21 cellular contexts compared by ENCODE assay signal in the genomic region with DNA sequence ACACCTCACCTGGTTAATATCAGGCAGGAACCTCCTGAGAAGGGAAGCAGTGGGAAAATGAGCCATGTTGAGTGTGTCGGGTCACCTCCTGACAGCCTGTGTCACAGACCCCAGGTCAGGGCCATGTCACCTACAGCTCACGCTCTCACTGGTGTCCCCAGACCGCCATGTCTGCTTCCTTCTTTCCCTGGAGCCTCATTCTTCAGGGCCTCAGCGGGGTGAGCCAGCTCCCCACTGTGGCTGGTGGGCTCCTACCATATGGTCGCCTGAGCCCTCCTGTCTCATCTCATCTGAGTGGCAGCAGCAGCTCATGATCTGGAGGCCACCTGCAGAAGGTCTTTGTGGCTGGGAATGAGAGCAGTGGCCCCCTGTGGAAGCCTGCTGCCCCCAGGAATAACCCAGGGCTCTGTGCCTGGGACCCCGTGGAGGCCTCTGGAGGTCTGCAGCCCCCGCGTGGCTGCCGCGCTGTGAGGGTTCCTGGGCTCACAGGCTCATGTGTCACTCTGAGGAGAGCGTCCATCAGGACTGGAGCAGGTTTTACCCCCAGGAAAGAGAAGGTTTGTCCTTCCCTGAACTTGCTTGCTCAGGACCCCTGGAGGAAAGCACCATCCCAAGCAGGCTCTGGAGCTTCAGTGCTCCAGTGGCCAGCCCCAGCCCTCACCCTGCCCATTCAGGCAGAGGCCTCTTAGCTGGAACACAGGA. TPM values are rescaled to one million over a fixed set of nuclear protein-coding genes. Genes with fewer than 3 reads are reported as not detected.
A peak's percentile ranks its signal among the peaks of the same experiment; 100 is the strongest.
DNase-seq lines count a peak whose midpoint lies in the region; ATAC-seq and TF ChIP-seq lines count a peak whose summit lies in the region.
"Had no signal": no experiment of that assay in that cellular context is flagged by ENCODE, and none has a peak within 500 bp of the region (broad histone marks: within the 10 kb centered on the region; RNA-seq: fewer than 3 reads in every experiment).

No MANE protein-coding gene starts in this region.

- WGBS in thyroid gland, 2 donors = 95 to 97% methylated on average over 5 of the region's 11 CpGs

- ATAC-seq in activated CD8-positive, alpha-beta memory T cell treated with anti-CD3 and anti-CD28 coated beads, Interleukin-2, amount 10 ng/mL, durations not matched to agents 7 days and 5 days = no peak
- no peak for ATAC-seq in GM19324 (IDR thresholded peaks at IDR 0.05; ENCODE audit: low FRiP score, unreplicated experiment)

- DNase-seq in activated CD8-positive, alpha-beta memory T cell treated with anti-CD3 and anti-CD28 coated beads for 24 hours = peak; percentile 58
- DNase-seq in activated CD8-positive, alpha-beta memory T cell treated with anti-CD3 and anti-CD28 coated beads, Interleukin-2, amount 10 ng/mL, durations not matched to agents 7 days and 5 days = no peak
- peak; percentile 5 for DNase-seq in epidermal melanocyte (ENCODE audit: insufficient read length, low spot score)
- DNase-seq in nephron progenitor cell = no peak
- no peak for DNase-seq in thyroid gland
- DNase-seq in posterior vena cava (ENCODE audit: low spot score) = no peak
- DNase-seq in stimulated activated CD8-positive, alpha-beta memory T cell treated with anti-CD3 and anti-CD28 coated beads, Interleukin-4, amount 100 ng/mL, for 48 hours = no peak
- DNase-seq: COR-L47, DMS 273 treated with DMSO at 0.1 percent for 48 hours, DND-41, KG1, NCI-H1105 treated with DMSO at 0.1 percent for 48 hours, NCI-H1694, NCI-H2081 treated with DMSO at 0.1 percent for 48 hours, NCI-H446 treated with DMSO at 0.1 percent for 48 hours, NCI-H69, Right ventricle myocardium superior had no signal

- H3K27me3 ChIP-seq in thyroid gland = no peaks in the 10 kb centered on the region

- H3K27me3 Mint-ChIP-seq in activated CD8-positive, alpha-beta memory T cell treated with anti-CD3 and anti-CD28 coated beads, Interleukin-2, amount 10 ng/mL, durations not matched to agents 7 days and 5 days = peaks cover 53% of the 10 kb centered on the region
- H3K27me3 Mint-ChIP-seq in nephron progenitor cell (ENCODE audit: low read depth, poor library complexity) = peaks cover 52% of the 10 kb centered on the region

- CTCF ChIA-PET in activated CD8-positive, alpha-beta memory T cell treated with anti-CD3 and anti-CD28 coated beads, Interleukin-2, amount 10 ng/mL, durations not matched to agents 7 days and 5 days (lab: Charles Lee) = interaction anchor here (1.1 to 1.5 kb wide), 2 partner anchors 25 to 239 kb away, joined by 3 read pairs; no protein-coding TSS in a partner anchor

- H3K4me3 ChIP-seq in thyroid gland (replicated peaks in 1 of 3) = no peak overlapping the region
- H3K4me3 ChIP-seq: HAP-1 had no signal

- H3K36me3 Mint-ChIP-seq in activated CD8-positive, alpha-beta memory T cell treated with anti-CD3 and anti-CD28 coated beads, Interleukin-2, amount 10 ng/mL, durations not matched to agents 7 days and 5 days = no peaks in the 10 kb centered on the region
- H3K36me3 Mint-ChIP-seq in nephron progenitor cell (ENCODE audit: low read depth) = no peaks in the 10 kb centered on the region
- H3K36me3 Mint-ChIP-seq: CD14-positive monocyte had no signal

- no peak for TF ChIP-seq POLR2A in thyroid gland (IDR thresholded peaks at IDR 0.05)

- no peaks in the 10 kb centered on the region for H3K36me3 ChIP-seq in thyroid gland
- H3K36me3 ChIP-seq: HAP-1 had no signal

- no peak overlapping the region for H3K27ac Mint-ChIP-seq in activated CD8-positive, alpha-beta memory T cell treated with anti-CD3 and anti-CD28 coated beads, Interleukin-2, amount 10 ng/mL, durations not matched to agents 7 days and 5 days
- no peak overlapping the region for H3K27ac Mint-ChIP-seq in nephron progenitor cell

- H3K9me3 ChIP-seq in thyroid gland = no peaks in the 10 kb centered on the region
- H3K9me3 ChIP-seq: HAP-1 had no signal

- TF ChIP-seq CTCF in nephron progenitor cell (IDR thresholded peaks at IDR 0.05) (no peak), thyroid gland (IDR thresholded peaks at IDR 0.05) (no peak)

- H3K4me1 ChIP-seq in thyroid gland = peaks cover 17 to 72% of the 10 kb centered on the region in 2 donors
- H3K4me1 ChIP-seq: HAP-1 had no signal

- intact Hi-C loops in thyroid gland (cut with DNase I) (no loop called here), posterior vena cava (cut with DNase I) (no loop called here)

- H3K4me3 Mint-ChIP-seq in activated CD8-positive, alpha-beta memory T cell treated with anti-CD3 and anti-CD28 coated beads, Interleukin-2, amount 10 ng/mL, durations not matched to agents 7 days and 5 days = no peak overlapping the region
- H3K4me3 Mint-ChIP-seq in nephron progenitor cell = peak overlapping the region; percentile 38

- H3K27ac ChIP-seq in thyroid gland = peak overlapping the region; percentile 28 to 62 (median 50)
- H3K27ac ChIP-seq: 22Rv1 had no signal

- H3K9me3 Mint-ChIP-seq in activated CD8-positive, alpha-beta memory T cell treated with anti-CD3 and anti-CD28 coated beads, Interleukin-2, amount 10 ng/mL, durations not matched to agents 7 days and 5 days (ENCODE audit: low read depth) = no peaks in the 10 kb centered on the region
- H3K9me3 Mint-ChIP-seq in nephron progenitor cell = no peaks in the 10 kb centered on the region

- peaks cover 26% of the 10 kb centered on the region for H3K4me1 Mint-ChIP-seq in activated CD8-positive, alpha-beta memory T cell treated with anti-CD3 and anti-CD28 coated beads, Interleukin-2, amount 10 ng/mL, durations not matched to agents 7 days and 5 days
- peaks cover 41% of the 10 kb centered on the region for H3K4me1 Mint-ChIP-seq in nephron progenitor cell
- H3K4me1 Mint-ChIP-seq: CD14-positive monocyte had no signal

RNA-seq across cellular contexts. Expression of a gene that starts 56.4 kb away (rescaled TPM):
- 10 to 100 TPM; 40.6 to 65.5 TPM for total RNA-seq in activated CD8-positive, alpha-beta memory T cell treated with anti-CD3 and anti-CD28 coated beads, Interleukin-2, amount 10 ng/mL, durations not matched to agents 7 days and 5 days
- 100 to 1,000 TPM; 110 to 156 (median 146) TPM for total RNA-seq in thyroid gland
- 100 to 1,000 TPM in 1 of 2 donors, 10 to 100 TPM in 1; 87.4 to 104 TPM for total RNA-seq in posterior vena cava

Comparison
In these comparisons a context has a peak if more than half of its experiments do, and no peak if none do; other contexts are left out.
1. DNase-seq: peak in activated CD8-positive, alpha-beta memory T cell treated with anti-CD3 and anti-CD28 coated beads for 24 hours (single experiment) and epidermal melanocyte (single experiment); none in activated CD8-positive, alpha-beta memory T cell treated with anti-CD3 and anti-CD28 coated beads, Interleukin-2, amount 10 ng/mL, durations not matched to agents 7 days and 5 days (single experiment), nephron progenitor cell (single experiment), thyroid gland (0 of 2), posterior vena cava (single experiment) and stimulated activated CD8-positive, alpha-beta memory T cell treated with anti-CD3 and anti-CD28 coated beads, Interleukin-4, amount 100 ng/mL, for 48 hours (single experiment).